In genomic region chr13:91362908-91363307, GRCh38 we compare ENCODE assay signal across 26 cellular contexts. TPM values are rescaled to one million over a fixed set of nuclear protein-coding genes. Genes with fewer than 3 reads are reported as not detected.
"Had no signal": no experiment of that assay in that cellular context is flagged by ENCODE, and none has a peak within 500 bp of the region (broad histone marks: within the 10 kb centered on the region; RNA-seq: fewer than 3 reads in every experiment).

No MANE protein-coding gene starts in this region.

- H3K4me1 ChIP-seq: colonic mucosa, left ventricle myocardium inferior, spleen, suprapubic skin, upper lobe of right lung had no signal

- H3K27ac ChIP-seq: body of pancreas, colonic mucosa, dorsolateral prefrontal cortex, left ventricle myocardium inferior, spleen, suprapubic skin, tibial artery, upper lobe of right lung, VCaP had no signal

- ATAC-seq: activated CD4-positive, CD25-positive, alpha-beta regulatory T cell treated with anti-CD3 and anti-CD28 coated beads, Interleukin-2, amount 50 U/mL, for 24 hours; activated T-cell treated with anti-CD3 and anti-CD28 coated beads, Interleukin-2, amount 50 U/mL, for 4 hours; activated T-helper 17 cell treated with anti-CD3 and anti-CD28 coated beads, Interleukin-2, amount 50 U/mL, for 72 hours; body of pancreas; naive thymus-derived CD8-positive, alpha-beta T cell; right cardiac atrium; upper lobe of right lung had no signal

- DNase-seq: activated CD4-positive, alpha-beta memory T cell treated with anti-CD3 and anti-CD28 coated beads for 36 hours; activated CD4-positive, alpha-beta T cell treated with anti-CD3 and anti-CD28 coated beads for 48 hours; activated CD8-positive, alpha-beta memory T cell treated with anti-CD3 and anti-CD28 coated beads, Interleukin-2, amount 50 U/mL, for 48 hours; activated gamma-delta T cell treated with Interleukin-2 at 50 U/mL for 16 hours; activated naive CD4-positive, alpha-beta T cell treated with anti-CD3 and anti-CD28 coated beads, Interleukin-2, amount 50 U/mL, for 16 hours; activated T-cell treated with anti-CD3 and anti-CD28 coated beads, Interleukin-2, amount 50 U/mL, for 4 hours; aorta; body of pancreas; cerebellar nuclear complex; colonic mucosa; dorsolateral prefrontal cortex; foreskin melanocyte; left ventricle myocardium inferior; naive thymus-derived CD8-positive, alpha-beta T cell; posterior cingulate gyrus; right cardiac atrium; spleen; stimulated activated naive CD4-positive, alpha-beta T cell; T-helper 9 cell; tibial artery; upper lobe of right lung had no signal

- H3K27me3 ChIP-seq: body of pancreas, colonic mucosa, dorsolateral prefrontal cortex, spleen, suprapubic skin, tibial artery, upper lobe of right lung had no signal

- H3K9me3 ChIP-seq: colonic mucosa, left ventricle myocardium inferior, spleen, suprapubic skin, tibial artery, upper lobe of right lung had no signal

- H3K4me3 ChIP-seq: body of pancreas, colonic mucosa, dorsolateral prefrontal cortex, left ventricle myocardium inferior, spleen, suprapubic skin, tibial artery, upper lobe of right lung had no signal

- H3K36me3 ChIP-seq: colonic mucosa, left ventricle myocardium inferior, spleen, suprapubic skin, tibial artery, upper lobe of right lung had no signal

RNA-seq across cellular contexts. Expression of gene GPC5, which starts 35.5 kb away (rescaled TPM):
- total RNA-seq: body of pancreas; naive thymus-derived CD8-positive, alpha-beta T cell had no signal
- polyA plus RNA-seq: aorta; esophagus; naive thymus-derived CD8-positive, alpha-beta T cell had no signal
